In genomic region chr16:52408197-52408845, GRCh38 we compare ENCODE assay signal across 1 cellular context.
TF ChIP-seq lines count a peak whose summit lies in the region.

No MANE protein-coding gene starts in this region.

TF ChIP-seq in HepG2, 621 proteins besides CTCF, POLR2A, EP300 and RAD21 (continued from another document and continues in another):
- TF ChIP-seq TBX3 (IDR thresholded peaks at IDR 0.05; ENCODE audit: borderline replicate concordance), result peak; percentile 90
- TF ChIP-seq POGZ (CRISPR knock-in tag; IDR thresholded peaks at IDR 0.05), result peak; percentile 95
- TF ChIP-seq MYPOP (CRISPR knock-in tag; IDR thresholded peaks at IDR 0.05), result peak; percentile 75; the same call in 1 of the 2 replicates
- no peak for TF ChIP-seq ZNF282 (IDR thresholded peaks at IDR 0.05; ENCODE audit: partially characterized antibody)
- no peak for TF ChIP-seq RBAK (CRISPR knock-in tag; IDR thresholded peaks at IDR 0.05)
- no peak for TF ChIP-seq TEAD2 (CRISPR knock-in tag; IDR thresholded peaks at IDR 0.05)
- TF ChIP-seq NR3C1 (CRISPR knock-in tag; IDR thresholded peaks at IDR 0.05), result no peak
- TF ChIP-seq ZNF256 (CRISPR knock-in tag; conservative IDR thresholded peaks at IDR 0.05), result no peak
- no peak for TF ChIP-seq ZNF704 (CRISPR knock-in tag; IDR thresholded peaks at IDR 0.05; ENCODE audit: borderline replicate concordance)
- TF ChIP-seq HDAC2 (CRISPR knock-in tag; IDR thresholded peaks at IDR 0.05), result peak; percentile 89
- TF ChIP-seq SIN3B (IDR thresholded peaks at IDR 0.05; ENCODE audit: low read length), result no peak
- peak; percentile 67; the same call in 1 of the 2 replicates for TF ChIP-seq SPEN (CRISPR knock-in tag; IDR thresholded peaks at IDR 0.05; ENCODE audit: low read depth)
- TF ChIP-seq HMG20B (CRISPR knock-in tag; conservative IDR thresholded peaks at IDR 0.05), result peak; percentile 85; the same call in 1 of the 2 replicates
- no peak for TF ChIP-seq PHF8 (CRISPR knock-in tag; IDR thresholded peaks at IDR 0.05)
- TF ChIP-seq ZNF24 (IDR thresholded peaks at IDR 0.05), result no peak
- TF ChIP-seq CEBPZ (IDR thresholded peaks at IDR 0.05; ENCODE audit: low read length), result no peak
- TF ChIP-seq NFIB (CRISPR knock-in tag; IDR thresholded peaks at IDR 0.05; ENCODE audit: borderline replicate concordance), result no peak
- TF ChIP-seq WIZ (CRISPR knock-in tag; IDR thresholded peaks at IDR 0.05), result no peak
- TF ChIP-seq HOXD1 (CRISPR knock-in tag; IDR thresholded peaks at IDR 0.05), result peak; percentile 59; the same call in 1 of the 2 replicates
- no peak for TF ChIP-seq ZNF382 (CRISPR knock-in tag; IDR thresholded peaks at IDR 0.05; ENCODE audit: borderline replicate concordance)
- TF ChIP-seq GFI1 (CRISPR knock-in tag; IDR thresholded peaks at IDR 0.05; ENCODE audit: borderline replicate concordance), result peak; percentile 89
- TF ChIP-seq ARID2 (CRISPR knock-in tag; IDR thresholded peaks at IDR 0.05; ENCODE audit: borderline replicate concordance), result peak; percentile 67; the same call in 1 of the 2 replicates
- TF ChIP-seq ZNF414 (CRISPR knock-in tag; IDR thresholded peaks at IDR 0.05), result peak; percentile 88; the same call in 1 of the 2 replicates
- no peak for TF ChIP-seq MAZ (IDR thresholded peaks at IDR 0.05; ENCODE audit: borderline replicate concordance, low read depth, low read length)
- TF ChIP-seq MAZ (CRISPR knock-in tag; IDR thresholded peaks at IDR 0.05; ENCODE audit: low read depth), result peak; percentile 71; the same call in 1 of the 2 replicates
- no peak for TF ChIP-seq ZNF749 (CRISPR knock-in tag; IDR thresholded peaks at IDR 0.05; ENCODE audit: borderline replicate concordance)
- TF ChIP-seq USF2 (IDR thresholded peaks at IDR 0.05; ENCODE audit: low read depth, low read length), result no peak
- TF ChIP-seq USF2 (CRISPR knock-in tag; IDR thresholded peaks at IDR 0.05; ENCODE audit: borderline replicate concordance), result no peak
- no peak for TF ChIP-seq ZNF660 (CRISPR knock-in tag; IDR thresholded peaks at IDR 0.05; ENCODE audit: borderline replicate concordance, low read depth)
- TF ChIP-seq ETV5 (CRISPR knock-in tag; IDR thresholded peaks at IDR 0.05; ENCODE audit: borderline replicate concordance), result peak; percentile 94
- no peak for TF ChIP-seq ZFP62 (CRISPR knock-in tag; IDR thresholded peaks at IDR 0.05)
- no peak for TF ChIP-seq NR0B2 (CRISPR knock-in tag; IDR thresholded peaks at IDR 0.05)
- no peak for TF ChIP-seq ZNF354B (CRISPR knock-in tag; IDR thresholded peaks at IDR 0.05)
- TF ChIP-seq ZNF207 (IDR thresholded peaks at IDR 0.05; ENCODE audit: borderline replicate concordance), result no peak
- TF ChIP-seq SRSF9 (IDR thresholded peaks at IDR 0.05; ENCODE audit: borderline replicate concordance, insufficient read depth, low read depth, low read length, poor library complexity, severe bottlenecking), result no peak
- no peak for TF ChIP-seq HMGA1 (CRISPR knock-in tag; conservative IDR thresholded peaks at IDR 0.05)
- peak; percentile 32 to 74; a peak in 2 of 4 replicates for TF ChIP-seq HMGXB4 (CRISPR knock-in tag; IDR thresholded peaks at IDR 0.05; ENCODE audit: borderline replicate concordance in 1 of 2, low read depth in 1 of 2)
- TF ChIP-seq ATF7 (IDR thresholded peaks at IDR 0.05), result peak; percentile 25; the same call in 1 of the 2 replicates
- TF ChIP-seq ATF7 (CRISPR knock-in tag; IDR thresholded peaks at IDR 0.05), result no peak; the same call in 1 of the 2 replicates
- TF ChIP-seq MIER3 (CRISPR knock-in tag; IDR thresholded peaks at IDR 0.05; ENCODE audit: borderline replicate concordance), result peak; percentile 85; the same call in 1 of the 2 replicates
- TF ChIP-seq ZNF740 (CRISPR knock-in tag; IDR thresholded peaks at IDR 0.05), result no peak
- no peak for TF ChIP-seq REXO4 (CRISPR knock-in tag; IDR thresholded peaks at IDR 0.05; ENCODE audit: borderline replicate concordance)
- no peak; the same call in 1 of the 2 replicates for TF ChIP-seq SRY (CRISPR knock-in tag; IDR thresholded peaks at IDR 0.05)
- no peak for TF ChIP-seq NFE2L2 (IDR thresholded peaks at IDR 0.05; ENCODE audit: low read length)
- TF ChIP-seq MXD3 (CRISPR knock-in tag; IDR thresholded peaks at IDR 0.05), result no peak
- no peak for TF ChIP-seq TRIM22 (IDR thresholded peaks at IDR 0.05)
- TF ChIP-seq KAT7 (CRISPR knock-in tag; IDR thresholded peaks at IDR 0.05; ENCODE audit: borderline replicate concordance), result 0 out of 2 replicates have a peak, but pooled peaks have one; percentile 25
- TF ChIP-seq ZNF572 (CRISPR knock-in tag; IDR thresholded peaks at IDR 0.05), result no peak
- 0 out of 2 replicates have a peak, but pooled peaks have one; percentile 46 for TF ChIP-seq SP140L (CRISPR knock-in tag; IDR thresholded peaks at IDR 0.05; ENCODE audit: borderline replicate concordance)
- no peak for TF ChIP-seq NPAS2 (CRISPR knock-in tag; IDR thresholded peaks at IDR 0.05; ENCODE audit: borderline replicate concordance)
- TF ChIP-seq ERF (CRISPR knock-in tag; IDR thresholded peaks at IDR 0.05), result peak; percentile 79; the same call in 1 of the 2 replicates
- TF ChIP-seq SMARCE1 (IDR thresholded peaks at IDR 0.05; ENCODE audit: borderline replicate concordance), result no peak
- no peak for TF ChIP-seq SNRNP70 (IDR thresholded peaks at IDR 0.05; ENCODE audit: low read depth, low read length)
- TF ChIP-seq THAP8 (CRISPR knock-in tag; IDR thresholded peaks at IDR 0.05; ENCODE audit: borderline replicate concordance), result no peak
- TF ChIP-seq KDM5B (CRISPR knock-in tag; IDR thresholded peaks at IDR 0.05; ENCODE audit: borderline replicate concordance), result no peak
- no peak for TF ChIP-seq NFYC (CRISPR knock-in tag; IDR thresholded peaks at IDR 0.05)
- TF ChIP-seq BRD4 (CRISPR knock-in tag; IDR thresholded peaks at IDR 0.05), result no peak
- TF ChIP-seq NAIF1 (CRISPR knock-in tag; IDR thresholded peaks at IDR 0.05; ENCODE audit: borderline replicate concordance), result peak; percentile 56; the same call in 1 of the 2 replicates
- no peak; the same call in 1 of the 2 replicates for TF ChIP-seq ZNF264 (CRISPR knock-in tag; IDR thresholded peaks at IDR 0.05)
- TF ChIP-seq MYC (CRISPR knock-in tag; IDR thresholded peaks at IDR 0.05; ENCODE audit: borderline replicate concordance), result no peak
- TF ChIP-seq ZNF468 (CRISPR knock-in tag; IDR thresholded peaks at IDR 0.05), result no peak
- TF ChIP-seq FOXK1 (CRISPR knock-in tag; IDR thresholded peaks at IDR 0.05; ENCODE audit: borderline replicate concordance, low read depth), result peak; percentile 83; the same call in 1 of the 2 replicates
- TF ChIP-seq SMAD1 (CRISPR knock-in tag; IDR thresholded peaks at IDR 0.05; ENCODE audit: borderline replicate concordance, low read depth), result no peak
- TF ChIP-seq CBX1 (IDR thresholded peaks at IDR 0.05; ENCODE audit: low read depth), result no peak
